10 cellular contexts compared by ENCODE assay signal in the genomic region with DNA sequence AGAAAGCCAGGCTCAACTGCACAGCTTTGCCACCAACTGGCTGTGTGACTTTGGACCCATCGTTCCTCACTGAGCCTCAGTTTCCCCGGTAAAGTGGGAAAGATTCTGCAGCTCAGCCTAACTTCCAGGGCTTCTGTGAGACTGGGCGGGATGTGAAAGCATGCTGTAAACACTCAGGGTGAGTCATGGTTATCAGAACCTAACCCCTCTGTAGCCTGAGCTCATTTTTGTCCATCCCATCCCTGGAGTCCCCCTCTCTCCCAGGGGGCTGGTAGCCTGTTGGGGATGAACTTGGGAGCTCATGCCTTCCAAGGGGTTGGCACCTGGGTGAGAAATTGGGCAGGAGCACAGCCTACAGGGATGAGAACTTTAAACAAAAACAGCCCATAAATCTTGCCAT. TPM values are rescaled to one million over a fixed set of nuclear protein-coding genes. Genes with fewer than 3 reads are reported as not detected.
DNase-seq lines count a peak whose midpoint lies in the region; ATAC-seq and TF ChIP-seq lines count a peak whose summit lies in the region.
"Had no signal": no experiment of that assay in that cellular context is flagged by ENCODE, and none has a peak within 500 bp of the region (broad histone marks: within the 10 kb centered on the region; RNA-seq: fewer than 3 reads in every experiment).

No MANE protein-coding gene starts in this region.

- ATAC-seq in activated naive CD4-positive, alpha-beta T cell treated with anti-CD3 and anti-CD28 coated beads, Interleukin-2, amount 50 U/mL, for 72 hours = peak; percentile 47 to 52
- ATAC-seq in lower lobe of right lung = no peak

- H3K9me3 Mint-ChIP-seq in MCF 10A (ENCODE audit: unreplicated experiment) (no peaks in the 10 kb centered on the region), type B pancreatic cell (no peaks in the 10 kb centered on the region)
- no peaks in the 10 kb centered on the region for H3K9me3 Mint-ChIP-seq in activated naive CD4-positive, alpha-beta T cell treated with anti-CD3 and anti-CD28 coated beads, Interleukin-2, amount 50 U/mL, for 72 hours

- H3K27ac ChIP-seq in breast epithelium (peak overlapping the region; percentile 37 to 74), lower lobe of right lung (peak overlapping the region; percentile 94)
- H3K27ac ChIP-seq: epithelial cell of prostate had no signal

- H3K36me3 ChIP-seq in breast epithelium (no peaks in the 10 kb centered on the region), lower lobe of right lung (no peaks in the 10 kb centered on the region)

- no peak for TF ChIP-seq POLR2A in breast epithelium (IDR thresholded peaks at IDR 0.05)

- H3K4me1 Mint-ChIP-seq in MCF 10A (ENCODE audit: insufficient read depth, unreplicated experiment) (peaks cover 18% of the 10 kb centered on the region), type B pancreatic cell (ENCODE audit: unreplicated experiment) (peaks cover 16% of the 10 kb centered on the region)

- DNase-seq in breast epithelium (ENCODE audit: low spot score in 2 of 2) (no peak), MCF 10A (ENCODE audit: unreplicated experiment) (no peak), lower lobe of right lung (no peak), type B pancreatic cell (ENCODE audit: extremely low spot score, unreplicated experiment) (no peak), NCI-H2227 treated with DMSO at 0.1 percent for 48 hours (lab: John Stamatoyannopoulos, UW) (no peak), RPMI8226 (no peak), NCI-H1105 treated with DMSO at 0.1 percent for 48 hours (lab: John Stamatoyannopoulos, UW) (no peak)
- no peak for DNase-seq in activated naive CD4-positive, alpha-beta T cell treated with anti-CD3 and anti-CD28 coated beads, Interleukin-2, amount 50 U/mL, for 72 hours (ENCODE audit: low spot score in 2 of 2)
- DNase-seq: KG1 had no signal

- H3K4me1 ChIP-seq in breast epithelium = peaks cover 0 to 5% of the 10 kb centered on the region in 2 donors
- H3K4me1 ChIP-seq in lower lobe of right lung = peaks cover 55% of the 10 kb centered on the region

- H3K4me3 ChIP-seq in breast epithelium (peak overlapping the region in 1 of 3 donors; percentile 83), lower lobe of right lung (peak overlapping the region; percentile 86)

- H3K27me3 ChIP-seq in breast epithelium = no peaks in the 10 kb centered on the region
- H3K27me3 ChIP-seq in lower lobe of right lung (ENCODE audit: low read depth) = no peaks in the 10 kb centered on the region

- no peaks in the 10 kb centered on the region for H3K9me3 ChIP-seq in breast epithelium
- no peaks in the 10 kb centered on the region for H3K9me3 ChIP-seq in lower lobe of right lung

- BruUV-seq in MCF 10A (replicated peaks; lab: Mats Ljungman, UMichigan) = no TSS peak

- H3K27ac Mint-ChIP-seq in MCF 10A (ENCODE audit: low read depth, unreplicated experiment) (no peak overlapping the region), type B pancreatic cell (peak overlapping the region; percentile 5)
- H3K27ac Mint-ChIP-seq in activated naive CD4-positive, alpha-beta T cell treated with anti-CD3 and anti-CD28 coated beads, Interleukin-2, amount 50 U/mL, for 72 hours = peak overlapping the region; percentile 87 to 98

- CTCF ChIA-PET in MCF 10A (lab: Yijun Ruan, JAX) = interaction anchor here (0.5 to 4.5 kb wide), 8 partner anchors 10 to 522 kb away, joined by 3 to 36 read pairs (median 4); no protein-coding TSS in a partner anchor

- H3K27me3 Mint-ChIP-seq in MCF 10A (ENCODE audit: insufficient read depth, unreplicated experiment) (no peaks in the 10 kb centered on the region), type B pancreatic cell (peaks cover 3% of the 10 kb centered on the region)

- intact Hi-C loops in breast epithelium (cut with DNase I; ENCODE audit: low total_unique reads) = no loop called here
- intact Hi-C loops in MCF 10A (cut with micrococcal nuclease) = no loop called here
- intact Hi-C loops in lower lobe of right lung (cut with DNase I) = no loop called here

- POLR2A ChIA-PET in MCF 10A (lab: Yijun Ruan, JAX) = interaction anchor here (0.6 to 1.1 kb wide), 2 partner anchors 12 to 88 kb away, joined by 3 read pairs; no protein-coding TSS in a partner anchor

- H3K4me3 Mint-ChIP-seq in MCF 10A (ENCODE audit: unreplicated experiment) (no peak overlapping the region), type B pancreatic cell (no peak overlapping the region)

- H3K36me3 Mint-ChIP-seq in MCF 10A (ENCODE audit: insufficient read depth, unreplicated experiment) (no peaks in the 10 kb centered on the region), type B pancreatic cell (no peaks in the 10 kb centered on the region)
- H3K36me3 Mint-ChIP-seq in activated naive CD4-positive, alpha-beta T cell treated with anti-CD3 and anti-CD28 coated beads, Interleukin-2, amount 50 U/mL, for 72 hours = peaks cover 5 to 30% of the 10 kb centered on the region in 2 donors

- TF ChIP-seq CTCF in breast epithelium (IDR thresholded peaks at IDR 0.05) (no peak), MCF 10A (IDR thresholded peaks at IDR 0.05; ENCODE audit: unreplicated experiment) (no peak), lower lobe of right lung (IDR thresholded peaks at IDR 0.05) (no peak), type B pancreatic cell (conservative IDR thresholded peaks at IDR 0.05) (no peak)

RNA-seq across cellular contexts. Expression of a gene that starts 2.3 kb away (rescaled TPM):
- total RNA-seq in breast epithelium = 100 to 1,000 TPM in 1 of 3 donors, 10 to 100 TPM in 2; 47.4 to 201 (median 97.0) TPM
- total RNA-seq in MCF 10A (2022) = 2.8 and 3.0 TPM in 2 replicates
- 10 to 100 TPM; 21.0 to 23.8 TPM for total RNA-seq in activated naive CD4-positive, alpha-beta T cell treated with anti-CD3 and anti-CD28 coated beads, Interleukin-2, amount 50 U/mL, for 72 hours
- 79.0 TPM for total RNA-seq in lower lobe of right lung
- 11.2 and 24.3 TPM in 2 replicates for total RNA-seq in type B pancreatic cell (ENCODE audit: low replicate concordance)

RNA-seq across cellular contexts. Expression of a gene that starts 31.4 kb away (rescaled TPM):
- total RNA-seq in breast epithelium = 10 to 100 TPM; 35.1 to 58.0 (median 43.8) TPM
- 28.9 and 36.1 TPM in 2 replicates for total RNA-seq in MCF 10A (2022)
- 10 to 100 TPM; 36.8 to 85.2 TPM for total RNA-seq in activated naive CD4-positive, alpha-beta T cell treated with anti-CD3 and anti-CD28 coated beads, Interleukin-2, amount 50 U/mL, for 72 hours
- total RNA-seq in lower lobe of right lung = 129 TPM
- 38.1 and 51.3 TPM in 2 replicates for total RNA-seq in type B pancreatic cell (ENCODE audit: low replicate concordance)

Comparison
In these comparisons a context has a peak if more than half of its experiments do, and no peak if none do; other contexts are left out.
1. ATAC-seq: peak in activated naive CD4-positive, alpha-beta T cell treated with anti-CD3 and anti-CD28 coated beads, Interleukin-2, amount 50 U/mL, for 72 hours (2 of 2); none in lower lobe of right lung (0 of 2).